Comparison of ENCODE assay signal across 11 cellular contexts in the genomic region with DNA sequence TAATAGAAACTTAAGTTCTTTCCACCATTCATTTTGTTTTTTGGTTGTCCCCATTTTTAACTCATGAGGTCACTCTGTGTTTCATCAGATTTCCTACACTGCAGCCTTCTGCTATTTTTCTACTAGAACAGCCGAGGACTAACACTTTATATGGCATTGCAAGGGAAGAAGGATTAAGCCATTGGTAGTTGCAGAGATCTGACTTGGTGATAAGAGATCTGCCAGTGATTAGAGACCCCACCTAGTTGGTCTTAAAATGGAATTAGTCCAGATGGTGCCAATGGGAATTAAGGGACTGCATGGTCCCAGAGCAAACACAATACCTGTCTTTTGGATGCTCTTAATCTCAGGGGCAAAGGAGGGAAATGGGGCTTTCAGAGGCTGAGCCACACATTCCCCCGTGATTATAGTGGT.
A peak's percentile ranks its signal among the peaks of the same experiment; 100 is the strongest.
DNase-seq lines count a peak whose midpoint lies in the region; ATAC-seq, FAIRE-seq and TF ChIP-seq lines count a peak whose summit lies in the region.
"Had no signal": no experiment of that assay in that cellular context is flagged by ENCODE, and none has a peak within 500 bp of the region (broad histone marks: within the 10 kb centered on the region; RNA-seq: fewer than 3 reads in every experiment).

No MANE protein-coding gene starts in this region.

- FAIRE-seq in frontal cortex (lab: Jason Lieb, UNC), result no peak

- H3K36me3 ChIP-seq in right atrium auricular region (no peaks in the 10 kb centered on the region), WERI-Rb-1 (no peaks in the 10 kb centered on the region)
- H3K36me3 ChIP-seq: cardiac muscle cell had no signal

- intact Hi-C loops in left cardiac atrium (cut with DNase I) (loop anchor here in 1 of 2 donors (10.0 kb wide), 1 partner anchor 47 kb away; no protein-coding TSS in a partner anchor), left ventricle myocardium superior (cut with micrococcal nuclease) (no loop called here)

- no peak for DNase-seq in right atrium auricular region (ENCODE audit: low spot score)
- DNase-seq in left cardiac atrium, result no peak
- DNase-seq in WERI-Rb-1, result peak; percentile 34
- peak; percentile 48 for DNase-seq in fibroblast of mammary gland (ENCODE audit: low read depth)
- DNase-seq in ecto neural progenitor cell (ENCODE audit: low spot score), result no peak
- DNase-seq in frontal cortex (ENCODE audit: low spot score in 2 of 2), result no peak
- DNase-seq in activated effector memory CD4-positive, alpha-beta T cell treated with Interleukin-2 at 50 U/mL for 16 hours, result no peak
- DNase-seq in left ventricle myocardium superior, result no peak
- DNase-seq: CD8-positive, alpha-beta T cell; H9 had no signal

- H3K27ac ChIP-seq in right atrium auricular region, result peak overlapping the region; percentile 14 to 60
- H3K27ac ChIP-seq in WERI-Rb-1, result no peak overlapping the region
- H3K27ac ChIP-seq: cardiac muscle cell had no signal

- H3K27me3 ChIP-seq in right atrium auricular region, result no peaks in the 10 kb centered on the region
- no peaks in the 10 kb centered on the region for H3K27me3 ChIP-seq in WERI-Rb-1 (ENCODE audit: insufficient read depth, low read depth, severe bottlenecking)
- H3K27me3 ChIP-seq: cardiac muscle cell had no signal

- H3K9me3 ChIP-seq in right atrium auricular region (no peaks in the 10 kb centered on the region), WERI-Rb-1 (ENCODE audit: severe bottlenecking) (peaks cover 4% of the 10 kb centered on the region)

- ATAC-seq in left cardiac atrium (no peak), left ventricle myocardium superior (no peak)
- ATAC-seq: CD8-positive, alpha-beta T cell had no signal

- TF ChIP-seq CTCF in right atrium auricular region (IDR thresholded peaks at IDR 0.05) (no peak), WERI-Rb-1 (IDR thresholded peaks at IDR 0.05; ENCODE audit: low read depth, low read length) (no peak), fibroblast of mammary gland (conservative IDR thresholded peaks at IDR 0.05; ENCODE audit: control insufficient read depth, insufficient read depth, low read depth, low read length) (no peak)

- H3K4me3 ChIP-seq in right atrium auricular region, result no peak overlapping the region
- no peak overlapping the region for H3K4me3 ChIP-seq in WERI-Rb-1 (ENCODE audit: low read depth, low read length)
- no peak overlapping the region for H3K4me3 ChIP-seq in fibroblast of mammary gland (ENCODE audit: control insufficient read depth, low read depth, low read length)
- H3K4me3 ChIP-seq: cardiac muscle cell had no signal

- H3K4me1 ChIP-seq in right atrium auricular region, result peaks cover 0 to 15% of the 10 kb centered on the region in 2 donors

Comparison
In these comparisons a context has a peak if more than half of its experiments do, and no peak if none do; other contexts are left out.
1. DNase-seq: peak in WERI-Rb-1 (single experiment) and fibroblast of mammary gland (single experiment); none in right atrium auricular region (single experiment), left cardiac atrium (single experiment), ecto neural progenitor cell (single experiment), frontal cortex (0 of 2), activated effector memory CD4-positive, alpha-beta T cell treated with Interleukin-2 at 50 U/mL for 16 hours (single experiment) and left ventricle myocardium superior (single experiment).